Comparison of ENCODE assay signal across 29 cellular contexts in genomic region chr19:14391156-14391821, GRCh38. TPM values are rescaled to one million over a fixed set of nuclear protein-coding genes. Genes with fewer than 3 reads are reported as not detected.
DNase-seq lines count a peak whose midpoint lies in the region; ATAC-seq, FAIRE-seq and TF ChIP-seq lines count a peak whose summit lies in the region.
"Had no signal": no experiment of that assay in that cellular context is flagged by ENCODE, and none has a peak within 500 bp of the region (broad histone marks: within the 10 kb centered on the region; RNA-seq: fewer than 3 reads in every experiment).

No MANE protein-coding gene starts in this region.

- TF ChIP-seq POLR2A in K562 (conservative IDR thresholded peaks at IDR 0.05): no peak

- DNase-seq in activated T-cell treated with anti-CD3 and anti-CD28 coated beads, Interleukin-2, amount 50 U/mL, for 24 hours: no peak
- DNase-seq in activated T-cell treated with anti-CD3 and anti-CD28 coated beads for 4 hours (no peak), T-cell (no peak), K562 (ENCODE audit: extremely low read depth in 1 of 4, low spot score in 3 of 4) (peak; percentile 34 to 85 (median 59)), neuronal stem cell (ENCODE audit: low spot score) (no peak), HAP-1 (ENCODE audit: low spot score in 2 of 2) (no peak)
- DNase-seq: activated CD8-positive, alpha-beta memory T cell treated with anti-CD3 and anti-CD28 coated beads for 24 hours; amniotic stem cell; Calu3; cortex of kidney; head of caudate nucleus; mesendoderm; NCI-H1105; NCI-H2029; NCI-H345; NCI-H774; pancreas; PC-3; right cardiac atrium; SHP77 treated with DMSO at 0.1 percent for 48 hours; stimulated activated CD4-positive, alpha-beta T cell treated with anti-CD3 and anti-CD28 coated beads, Interleukin-12 subunit alpha, Interleukin-12 subunit beta, amount 100 ng/mL, for 4 hours; T-helper 1 cell; WERI-Rb-1 had no signal

- H3K4me3 ChIP-seq in K562: no peak overlapping the region
- H3K4me3 ChIP-seq in neuronal stem cell (ENCODE audit: low read length in 2 of 2): no peak overlapping the region
- no peak overlapping the region for H3K4me3 ChIP-seq in HAP-1
- H3K4me3 ChIP-seq: GM23338, pancreas had no signal

- POLR2A ChIA-PET in T-cell (lab: Charles Lee) (interaction anchor here in 1 of 2 donors (0.8 to 1.1 kb wide), 2 partner anchors 8 kb away, joined by 3 to 5 read pairs; no protein-coding TSS in a partner anchor), K562 (lab: Yijun Ruan, JAX) (interaction anchor here (0.9 to 2.0 kb wide), 4 partner anchors 8 to 15 kb away, joined by 3 to 6 read pairs (median 4); partner anchors contain the start of gene ADGRE5)

- H3K4me1 ChIP-seq in K562 (replicated peaks in 1 of 2; ENCODE audit: control insufficient read depth in 2 of 2, insufficient read depth in 2 of 2, low read length in 2 of 2): peaks cover 5 to 8% of the 10 kb centered on the region in 2 experiments; a peak in 3 of 5 replicates
- peaks cover 0 to 3% of the 10 kb centered on the region in 2 donors for H3K4me1 ChIP-seq in neuronal stem cell (ENCODE audit: control insufficient read depth in 2 of 2, insufficient read depth in 1 of 2, low read depth in 1 of 2, low read length in 2 of 2)
- no peaks in the 10 kb centered on the region for H3K4me1 ChIP-seq in HAP-1
- H3K4me1 ChIP-seq: pancreas had no signal

- H3K9me1 ChIP-seq in K562 (ENCODE audit: control insufficient read depth, insufficient read depth, low read length): peaks cover 4% of the 10 kb centered on the region

- H2BK12ac ChIP-seq in neuronal stem cell (ENCODE audit: low read length): no peak overlapping the region

- TSS peak; percentile 8 for BruUV-seq in K562 (replicated peaks; lab: Mats Ljungman, UMichigan)

- 0 out of 4 replicates have a peak, but pooled peaks of 1 of the 2 experiments have one; percentile 3 for TF ChIP-seq RAD21 in K562 (CRISPR knock-in tag; conservative IDR thresholded peaks at IDR 0.05 in 1 of 2, IDR thresholded peaks at IDR 0.05 in 1 of 2)

- H3K27me3 Mint-ChIP-seq in activated T-cell treated with anti-CD3 and anti-CD28 coated beads, Interleukin-2, amount 50 U/mL, for 24 hours: no peaks in the 10 kb centered on the region
- no peaks in the 10 kb centered on the region for H3K27me3 Mint-ChIP-seq in T-cell

- H3K27ac ChIP-seq in K562 (ENCODE audit: extremely low read depth, low read depth, low read length): no peak overlapping the region; the same call in 2 of the 3 replicates
- H3K27ac ChIP-seq in neuronal stem cell (replicated peaks; ENCODE audit: low read length): no peak overlapping the region
- H3K27ac ChIP-seq: pancreas, WERI-Rb-1 had no signal

- H3K4ac ChIP-seq in neuronal stem cell (ENCODE audit: low read length): no peak overlapping the region

- no peaks in the 10 kb centered on the region for H3K79me1 ChIP-seq in neuronal stem cell (ENCODE audit: low read depth, low read length)

- no peak overlapping the region for H3K4me3 Mint-ChIP-seq in activated T-cell treated with anti-CD3 and anti-CD28 coated beads, Interleukin-2, amount 50 U/mL, for 24 hours
- H3K4me3 Mint-ChIP-seq in T-cell: no peak overlapping the region
- H3K4me3 Mint-ChIP-seq: GM23338 had no signal

- peak overlapping the region; percentile 40 for H2AK5ac ChIP-seq in neuronal stem cell (ENCODE audit: low read depth, low read length)

- no peak overlapping the region for H3K18ac ChIP-seq in neuronal stem cell (ENCODE audit: low read length)

- in situ Hi-C loops in K562 (cut with MboI) (no loop called here), HAP-1 (cut with MboI; ENCODE audit: low sequenced_read_pairs) (no loop called here)

- H2BK120ac ChIP-seq in neuronal stem cell (ENCODE audit: low read depth, low read length): no peak overlapping the region

- 41% methylated on average over 8 of the region's 10 CpGs for WGBS in K562 (ENCODE audit: insufficient coverage, low coverage, missing lambda C conversion rate)
- WGBS in neuronal stem cell (ENCODE audit: extremely low coverage in 2 of 2, insufficient read length in 2 of 2, insufficient replicate concordance in 1 of 2), 2 donors: no CpG with 5 or more reads among the region's 10 CpGs

- H3K36me3 ChIP-seq in K562 (ENCODE audit: control insufficient read depth, insufficient read depth, low read length) (peaks cover 67% of the 10 kb centered on the region; the same call in 2 of the 3 replicates), neuronal stem cell (replicated peaks in 1 of 2; ENCODE audit: control insufficient read depth in 2 of 2, insufficient read depth in 2 of 2, low read length in 2 of 2) (no peaks in the 10 kb centered on the region), HAP-1 (replicated peaks) (peaks cover 27% of the 10 kb centered on the region)
- H3K36me3 ChIP-seq: WERI-Rb-1 had no signal

- peak; percentile 89 for TF ChIP-seq EP300 in K562 (IDR thresholded peaks at IDR 0.05; ENCODE audit: low read length)

- H3K4me1 Mint-ChIP-seq in activated T-cell treated with anti-CD3 and anti-CD28 coated beads, Interleukin-2, amount 50 U/mL, for 24 hours (ENCODE audit: low read depth): peaks cover 30% of the 10 kb centered on the region
- H3K4me1 Mint-ChIP-seq in T-cell: peaks cover 8 to 31% (median 16%) of the 10 kb centered on the region in 3 donors

- H3K9me3 Mint-ChIP-seq in activated T-cell treated with anti-CD3 and anti-CD28 coated beads, Interleukin-2, amount 50 U/mL, for 24 hours: no peaks in the 10 kb centered on the region
- H3K9me3 Mint-ChIP-seq in T-cell: no peaks in the 10 kb centered on the region
- H3K9me3 Mint-ChIP-seq: GM23338 had no signal

- H3K9me3 ChIP-seq in K562 (replicated peaks; ENCODE audit: control insufficient read depth, insufficient read depth, low read depth, low read length): no peaks in the 10 kb centered on the region
- no peaks in the 10 kb centered on the region for H3K9me3 ChIP-seq in neuronal stem cell (replicated peaks in 1 of 2; ENCODE audit: control insufficient read depth in 2 of 2, insufficient read depth in 1 of 2, low read depth in 1 of 2, low read length in 2 of 2)
- no peaks in the 10 kb centered on the region for H3K9me3 ChIP-seq in HAP-1
- H3K9me3 ChIP-seq: pancreas had no signal

- peak overlapping the region; percentile 69 for H3K27ac Mint-ChIP-seq in activated T-cell treated with anti-CD3 and anti-CD28 coated beads, Interleukin-2, amount 50 U/mL, for 24 hours
- H3K27ac Mint-ChIP-seq in T-cell: peak overlapping the region; percentile 46 to 64
- H3K27ac Mint-ChIP-seq: GM23338 had no signal

- intact Hi-C loops in K562 (cut with micrococcal nuclease): no loop called here

- H3K23ac ChIP-seq in neuronal stem cell (ENCODE audit: low read depth, low read length, poor library complexity): no peak overlapping the region

- no peak overlapping the region for H3K14ac ChIP-seq in neuronal stem cell (ENCODE audit: low read length)

- CTCF ChIA-PET in T-cell (lab: Charles Lee) (no interaction called here), K562 (lab: Yijun Ruan, JAX; ENCODE audit: low intra/inter-chr PET ratio) (no interaction called here)

- no peak for TF ChIP-seq CTCF in K562 (IDR thresholded peaks at IDR 0.05 in 2 of 3, conservative IDR thresholded peaks at IDR 0.05 in 1 of 3; ENCODE audit: insufficient read depth in 2 of 3, low read depth in 1 of 3, low read length in 3 of 3)

- peaks cover 93% of the 10 kb centered on the region for H3K36me3 Mint-ChIP-seq in activated T-cell treated with anti-CD3 and anti-CD28 coated beads, Interleukin-2, amount 50 U/mL, for 24 hours (ENCODE audit: low read depth)
- H3K36me3 Mint-ChIP-seq in T-cell: peaks cover 26% of the 10 kb centered on the region

- H2BK15ac ChIP-seq in neuronal stem cell (ENCODE audit: low read length): no peak overlapping the region

- H4K20me1 ChIP-seq in K562 (replicated peaks; ENCODE audit: control insufficient read depth, insufficient read depth, low read length): peaks cover 7% of the 10 kb centered on the region; the same call in 1 of the 2 replicates

- ATAC-seq in T-cell (replicated peaks in 1 of 4) (no peak), K562 (peak; percentile 72), GM21717 (IDR thresholded peaks at IDR 0.05; ENCODE audit: unreplicated experiment) (no peak), GM18502 (IDR thresholded peaks at IDR 0.05; ENCODE audit: poor library complexity, unreplicated experiment) (no peak)
- ATAC-seq: GM23338, HepG2, pancreas, PC-3, right cardiac atrium had no signal

- no peak overlapping the region for H4K8ac ChIP-seq in neuronal stem cell (ENCODE audit: low read depth, low read length)

- no peak overlapping the region for H3K4me2 ChIP-seq in K562 (ENCODE audit: insufficient read depth, low read length)
- no peak overlapping the region for H3K4me2 ChIP-seq in neuronal stem cell (ENCODE audit: insufficient read depth, low read length, poor library complexity, severe bottlenecking)
- H3K4me2 ChIP-seq: GM23338 had no signal

- H2BK5ac ChIP-seq in neuronal stem cell (ENCODE audit: low read length): no peak overlapping the region

- H3K79me2 ChIP-seq in K562 (ENCODE audit: control insufficient read depth, insufficient read depth, low read length): peaks cover 4% of the 10 kb centered on the region; the same call in 2 of the 3 replicates

- no peak overlapping the region for H4K91ac ChIP-seq in neuronal stem cell (ENCODE audit: low read depth, low read length, poor library complexity)

- FAIRE-seq in K562 (lab: Jason Lieb, UNC): peak; percentile 85
- FAIRE-seq: bronchial epithelial cell, HepG2, pancreas, urothelium cell line had no signal

- H2AFZ ChIP-seq in K562 (ENCODE audit: low read depth, low read length) (no peak overlapping the region), neuronal stem cell (ENCODE audit: low read length) (no peak overlapping the region)
- H2AFZ ChIP-seq: GM23338 had no signal

- H3K27me3 ChIP-seq in K562 (ENCODE audit: control insufficient read depth in 2 of 2, insufficient read depth in 2 of 2, low read length in 2 of 2) (no peaks in the 10 kb centered on the region), neuronal stem cell (ENCODE audit: control insufficient read depth in 3 of 3, insufficient read depth in 3 of 3, low read depth in 1 of 3, low read length in 3 of 3) (peaks cover 0 to 4% (median 0%) of the 10 kb centered on the region in 3 experiments), HAP-1 (ENCODE audit: low read depth) (no peaks in the 10 kb centered on the region)
- H3K27me3 ChIP-seq: pancreas had no signal

- no peak overlapping the region for H3K9ac ChIP-seq in K562 (ENCODE audit: insufficient read depth in 1 of 2, low read depth in 2 of 2, low read length in 2 of 2)
- no peak overlapping the region for H3K9ac ChIP-seq in neuronal stem cell (ENCODE audit: low read depth, low read length, poor library complexity)

RNA-seq across cellular contexts. Expression of gene ADGRE5, which starts 10.0 kb away (rescaled TPM):
- 1,000 to 10,000 TPM in 1 of 5 donors, 100 to 1,000 TPM in 4; 194 to 1,118 (median 206) TPM for total RNA-seq in T-cell
- total RNA-seq in K562 (2011; cell fraction: chromatin; rRNA removed; ENCODE audit: low replicate concordance): 133 and 378 TPM in 2 replicates
- 188 and 218 TPM in 2 replicates for total RNA-seq in K562 (2011; cell fraction: nucleolus; rRNA removed)
- total RNA-seq in K562 (2011; cell fraction: nucleoplasm; rRNA removed): 153 and 170 TPM in 2 replicates
- 31.1 and 34.2 TPM in 2 replicates for total RNA-seq in K562 (2014; rRNA removed)
- 8.3 and 10.0 TPM in 2 replicates for total RNA-seq in K562 (2014; rRNA removed; fragmentation: Illumina TruSeq; extraction: Trizol)
- total RNA-seq in K562 (2015; rRNA removed; fragmentation: Illumina TruSeq; extraction: Trizol): 11.4 and 11.9 TPM in 2 replicates
- total RNA-seq in K562 (2021): 58.2 and 68.9 TPM in 2 replicates
- polyA plus RNA-seq in K562 (2011; rRNA removed): 15.6 and 30.7 TPM in 2 replicates
- 15.4 and 18.5 TPM in 2 replicates for polyA plus RNA-seq in K562 (2011; cell fraction: cytosol; rRNA removed)
- 97.7 and 167 TPM in 2 replicates for polyA plus RNA-seq in K562 (2011; cell fraction: nucleus; rRNA removed)
- 50.5 and 78.5 TPM in 2 replicates for polyA plus RNA-seq in K562 (2012)
- polyA plus RNA-seq in K562 (2014; fragmentation: Illumina TruSeq; extraction: Trizol): 32.2 and 45.4 TPM in 2 replicates
- 1 to 10 TPM; 2.5 to 3.1 TPM for polyA plus RNA-seq in K562 (2014; fragmentation: Nextera tagmentation; extraction: Ambion mirVana)
- 28.2 and 35.7 TPM in 2 replicates for polyA plus RNA-seq in K562 (2014; rRNA removed)
- polyA minus RNA-seq in K562 (2011; rRNA and poly(A)+ RNA removed): 22.6 and 23.8 TPM in 2 replicates
- polyA minus RNA-seq in K562 (2011; cell fraction: cytosol; rRNA and poly(A)+ RNA removed): 20.7 and 23.5 TPM in 2 replicates
- polyA minus RNA-seq in K562 (2011; cell fraction: nucleus; rRNA and poly(A)+ RNA removed): 38.5 and 43.3 TPM in 2 replicates
- polyA plus RNA-seq in neuronal stem cell (2013, experiment 1 of 2): 0.74 TPM
- polyA plus RNA-seq in neuronal stem cell (2013, experiment 2 of 2): 0.72 TPM

RNA-seq across cellular contexts. Expression of gene DDX39A, which starts 27.9 kb away (rescaled TPM):
- 100 to 1,000 TPM; 159 to 280 (median 179) TPM for total RNA-seq in T-cell
- 212 and 603 TPM in 2 replicates for total RNA-seq in K562 (2011; cell fraction: chromatin; rRNA removed; ENCODE audit: low replicate concordance)
- 468 and 513 TPM in 2 replicates for total RNA-seq in K562 (2011; cell fraction: nucleolus; rRNA removed)
- total RNA-seq in K562 (2011; cell fraction: nucleoplasm; rRNA removed): 227 and 308 TPM in 2 replicates
- 239 and 284 TPM in 2 replicates for total RNA-seq in K562 (2014; rRNA removed)
- 75.4 and 90.3 TPM in 2 replicates for total RNA-seq in K562 (2014; rRNA removed; fragmentation: Illumina TruSeq; extraction: Trizol)
- total RNA-seq in K562 (2015; rRNA removed; fragmentation: Illumina TruSeq; extraction: Trizol): 163 and 166 TPM in 2 replicates
- 244 and 249 TPM in 2 replicates for total RNA-seq in K562 (2021)
- 120 and 136 TPM in 2 replicates for polyA plus RNA-seq in K562 (2011; rRNA removed)
- 104 and 196 TPM in 2 replicates for polyA plus RNA-seq in K562 (2011; cell fraction: cytosol; rRNA removed)
- polyA plus RNA-seq in K562 (2011; cell fraction: nucleus; rRNA removed): 938 and 1,011 TPM in 2 replicates
- polyA plus RNA-seq in K562 (2012): 261 and 285 TPM in 2 replicates
- 140 and 177 TPM in 2 replicates for polyA plus RNA-seq in K562 (2014; fragmentation: Illumina TruSeq; extraction: Trizol)
- polyA plus RNA-seq in K562 (2014; fragmentation: Nextera tagmentation; extraction: Ambion mirVana): 100 to 1,000 TPM; 188 to 230 TPM
- 239 and 250 TPM in 2 replicates for polyA plus RNA-seq in K562 (2014; rRNA removed)
- 62.7 and 99.1 TPM in 2 replicates for polyA minus RNA-seq in K562 (2011; rRNA and poly(A)+ RNA removed)
- 83.0 and 99.1 TPM in 2 replicates for polyA minus RNA-seq in K562 (2011; cell fraction: cytosol; rRNA and poly(A)+ RNA removed)
- 152 and 185 TPM in 2 replicates for polyA minus RNA-seq in K562 (2011; cell fraction: nucleus; rRNA and poly(A)+ RNA removed)
- polyA plus RNA-seq in neuronal stem cell (2013, experiment 1 of 2): 75.6 TPM
- 76.2 TPM for polyA plus RNA-seq in neuronal stem cell (2013, experiment 2 of 2)

RNA-seq across cellular contexts. Expression of gene PKN1, which starts 41.8 kb away (rescaled TPM):
- total RNA-seq in T-cell (100 to 1,000 TPM; 170 to 272 (median 224) TPM), K562 (2014; rRNA removed) (108 and 133 TPM in 2 replicates), K562 (2014; rRNA removed; fragmentation: Illumina TruSeq; extraction: Trizol) (25.8 and 37.3 TPM in 2 replicates), K562 (2015; rRNA removed; fragmentation: Illumina TruSeq; extraction: Trizol) (75.0 and 80.6 TPM in 2 replicates), K562 (2021) (222 and 228 TPM in 2 replicates)
- 22.5 and 89.0 TPM in 2 replicates for total RNA-seq in K562 (2011; cell fraction: chromatin; rRNA removed; ENCODE audit: low replicate concordance)
- total RNA-seq in K562 (2011; cell fraction: nucleolus; rRNA removed): 76.9 and 79.6 TPM in 2 replicates
- total RNA-seq in K562 (2011; cell fraction: nucleoplasm; rRNA removed): 33.7 and 45.6 TPM in 2 replicates
- polyA plus RNA-seq in K562 (2011; rRNA removed) (52.1 and 63.7 TPM in 2 replicates), K562 (2014; fragmentation: Illumina TruSeq; extraction: Trizol) (77.5 and 97.5 TPM in 2 replicates), K562 (2014; fragmentation: Nextera tagmentation; extraction: Ambion mirVana) (under 1 TPM; 0.30 to 0.57 TPM), K562 (2014; rRNA removed) (97.3 and 108 TPM in 2 replicates)
- polyA plus RNA-seq in K562 (2011; cell fraction: cytosol; rRNA removed): 66.1 and 116 TPM in 2 replicates
- polyA plus RNA-seq in K562 (2011; cell fraction: nucleus; rRNA removed): 105 and 144 TPM in 2 replicates
- 160 and 186 TPM in 2 replicates for polyA plus RNA-seq in K562 (2012)
- 37.3 and 59.9 TPM in 2 replicates for polyA minus RNA-seq in K562 (2011; rRNA and poly(A)+ RNA removed)
- polyA minus RNA-seq in K562 (2011; cell fraction: cytosol; rRNA and poly(A)+ RNA removed): 93.0 and 105 TPM in 2 replicates
- 25.6 and 39.1 TPM in 2 replicates for polyA minus RNA-seq in K562 (2011; cell fraction: nucleus; rRNA and poly(A)+ RNA removed)
- polyA plus RNA-seq in neuronal stem cell (2013, experiment 1 of 2): 70.0 TPM
- polyA plus RNA-seq in neuronal stem cell (2013, experiment 2 of 2): 68.8 TPM

Comparison
In these comparisons a context has a peak if more than half of its experiments do, and no peak if none do; other contexts are left out.
1. DNase-seq: peak in K562 (4 of 4); none in activated T-cell treated with anti-CD3 and anti-CD28 coated beads, Interleukin-2, amount 50 U/mL, for 24 hours (single experiment), activated T-cell treated with anti-CD3 and anti-CD28 coated beads for 4 hours (single experiment), T-cell (0 of 34), neuronal stem cell (single experiment) and HAP-1 (0 of 2).